In the genomic region with DNA sequence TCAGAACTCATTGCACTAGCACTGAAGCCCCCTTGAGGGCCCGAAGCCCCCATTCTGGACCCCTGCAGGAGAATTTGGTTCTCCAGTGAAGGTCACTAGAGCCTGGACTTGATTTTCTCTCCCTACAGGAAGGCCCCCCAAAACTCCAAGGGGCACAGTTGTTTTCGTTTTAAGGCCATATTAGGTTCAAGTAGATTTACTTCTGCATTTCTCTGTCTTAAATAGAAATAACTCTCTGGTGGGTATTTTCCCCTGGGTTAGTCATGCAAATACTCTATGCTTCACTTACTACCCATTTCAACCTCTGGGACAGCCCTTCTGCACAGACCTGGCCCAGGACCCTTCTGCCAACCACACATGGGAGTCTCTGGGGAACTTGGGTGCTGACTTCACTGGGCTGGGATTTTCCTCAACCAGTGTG, we compare ENCODE assay signal across 8 cellular contexts. TPM values are rescaled to one million over a fixed set of nuclear protein-coding genes. Genes with fewer than 3 reads are reported as not detected.
A peak's percentile ranks its signal among the peaks of the same experiment; 100 is the strongest.
DNase-seq lines count a peak whose midpoint lies in the region; ATAC-seq and TF ChIP-seq lines count a peak whose summit lies in the region.

No MANE protein-coding gene starts in this region.

- DNase-seq in T-cell (peak in 1 of 34 experiments; percentile 20), mesendoderm (no peak), NCI-H187 (lab: John Stamatoyannopoulos, UW) (no peak), NCI-H446 treated with DMSO at 0.1 percent for 48 hours (lab: John Stamatoyannopoulos, UW) (no peak), glutamatergic neuron (no peak)

- H3K4me3 ChIP-seq in BLaER1 (peak overlapping the region; percentile 69), mesendoderm (ENCODE audit: low read length) (no peak overlapping the region)

- H4K8ac ChIP-seq in mesendoderm (ENCODE audit: low read depth, low read length) = no peak overlapping the region

- H3K36me3 ChIP-seq in BLaER1 (no peaks in the 10 kb centered on the region), mesendoderm (ENCODE audit: control insufficient read depth, insufficient read depth, low read length) (no peaks in the 10 kb centered on the region)

- no peaks in the 10 kb centered on the region for H3K79me2 ChIP-seq in mesendoderm (ENCODE audit: control insufficient read depth, insufficient read depth, low read length)

- H3K27ac ChIP-seq in BLaER1 (peak overlapping the region; percentile 75), mesendoderm (ENCODE audit: low read depth, low read length) (no peak overlapping the region)

- peak overlapping the region; percentile 73 for H3K9ac ChIP-seq in BLaER1
- no peak overlapping the region for H3K9ac ChIP-seq in mesendoderm (ENCODE audit: low read length)

- H3K27ac Mint-ChIP-seq in T-cell = peak overlapping the region; percentile 91 to 99
- H3K27ac Mint-ChIP-seq in glutamatergic neuron (ENCODE audit: unreplicated experiment) = no peak overlapping the region

- H4K20me1 ChIP-seq in BLaER1 = no peaks in the 10 kb centered on the region

- H3K4me1 Mint-ChIP-seq in T-cell (peaks cover 16 to 30% (median 21%) of the 10 kb centered on the region in 3 donors), glutamatergic neuron (ENCODE audit: low read depth, unreplicated experiment) (peaks cover 5% of the 10 kb centered on the region)

- no peaks in the 10 kb centered on the region for H3K79me1 ChIP-seq in mesendoderm (ENCODE audit: low read length)

- no CpG with 5 or more reads among the region's 2 CpGs for WGBS in mesendoderm (ENCODE audit: extremely low coverage, insufficient coverage, low lambda C conversion rate)

- no peak overlapping the region for H3K18ac ChIP-seq in mesendoderm (ENCODE audit: low read length)

- no peak overlapping the region for H4K5ac ChIP-seq in mesendoderm (ENCODE audit: low read length)

- H2BK5ac ChIP-seq in mesendoderm (ENCODE audit: low read length) = no peak overlapping the region

- no peak for TF ChIP-seq CTCF in glutamatergic neuron (IDR thresholded peaks at IDR 0.05; ENCODE audit: partially characterized antibody, unreplicated experiment)

- H2BK120ac ChIP-seq in mesendoderm (ENCODE audit: low read depth, low read length) = no peak overlapping the region

- POLR2A ChIA-PET in T-cell (lab: Charles Lee) = no interaction called here

- H3K27me3 ChIP-seq in BLaER1 (no peaks in the 10 kb centered on the region; the same call in 1 of the 2 replicates), mesendoderm (ENCODE audit: insufficient read depth, low read length, poor library complexity) (no peaks in the 10 kb centered on the region)

- H3K9me3 Mint-ChIP-seq in T-cell (no peaks in the 10 kb centered on the region), glutamatergic neuron (ENCODE audit: unreplicated experiment) (no peaks in the 10 kb centered on the region)

- H3K4me2 ChIP-seq in BLaER1 (peak overlapping the region; percentile 95), mesendoderm (ENCODE audit: low read length) (no peak overlapping the region)

- H2AK5ac ChIP-seq in mesendoderm (ENCODE audit: low read length) = no peak overlapping the region

- H3K56ac ChIP-seq in mesendoderm (ENCODE audit: low read length) = peak overlapping the region; percentile 30

- no peak overlapping the region for H3K23ac ChIP-seq in mesendoderm (ENCODE audit: low read length)

- peak overlapping the region; percentile 48 for H3K4ac ChIP-seq in mesendoderm (ENCODE audit: low read depth, low read length)

- CTCF ChIA-PET in T-cell (lab: Charles Lee) = no interaction called here

- H3K9me3 ChIP-seq in BLaER1 = no peaks in the 10 kb centered on the region

- ATAC-seq in GM19023 (IDR thresholded peaks at IDR 0.05; ENCODE audit: unreplicated experiment) (peak; percentile 33), HG03095 (IDR thresholded peaks at IDR 0.05; ENCODE audit: unreplicated experiment) (peak; percentile 50), T-cell (replicated peaks in 1 of 4) (no peak)

- H2BK15ac ChIP-seq in mesendoderm (replicated peaks; ENCODE audit: low read depth) = no peak overlapping the region

- H3K4me1 ChIP-seq in BLaER1 = peaks cover 71% of the 10 kb centered on the region
- H3K4me1 ChIP-seq in mesendoderm (ENCODE audit: control insufficient read depth, low read depth, low read length) = no peaks in the 10 kb centered on the region

- H3K4me3 Mint-ChIP-seq in T-cell = peak overlapping the region; percentile 94 to 95 (median 94)
- no peak overlapping the region for H3K4me3 Mint-ChIP-seq in glutamatergic neuron (ENCODE audit: unreplicated experiment)

- H3K27me3 Mint-ChIP-seq in T-cell = no peaks in the 10 kb centered on the region
- H3K27me3 Mint-ChIP-seq in glutamatergic neuron (ENCODE audit: unreplicated experiment) = no peaks in the 10 kb centered on the region

- H3K36me3 Mint-ChIP-seq in T-cell (peaks cover 2% of the 10 kb centered on the region), glutamatergic neuron (ENCODE audit: unreplicated experiment) (no peaks in the 10 kb centered on the region)

RNA-seq across cellular contexts. Expression of a gene that starts 41.6 kb away (rescaled TPM):
- total RNA-seq in T-cell = 10 to 100 TPM in 1 of 5 donors, 1 to 10 TPM in 4; 3.8 to 13.5 (median 6.2) TPM
- 59.6 TPM for polyA plus RNA-seq in mesendoderm (2013, experiment 1 of 2)
- 65.2 TPM for polyA plus RNA-seq in mesendoderm (2013, experiment 2 of 2)
- 10.2 TPM for total RNA-seq in glutamatergic neuron (ENCODE audit: unreplicated experiment)

RNA-seq across cellular contexts. Expression of a gene that starts 48.8 kb away (rescaled TPM):
- total RNA-seq in T-cell (10 to 100 TPM in 1 of 5 donors, 1 to 10 TPM in 4; 4.5 to 14.3 (median 7.3) TPM), glutamatergic neuron (ENCODE audit: unreplicated experiment) (8.7 TPM)
- polyA plus RNA-seq in mesendoderm (2013, experiment 1 of 2) = 30.9 TPM
- polyA plus RNA-seq in mesendoderm (2013, experiment 2 of 2) = 33.0 TPM

Comparison
In these comparisons a context has a peak if more than half of its experiments do, and no peak if none do; other contexts are left out.
1. ATAC-seq: peak in GM19023 (single experiment) and HG03095 (single experiment); none in T-cell (0 of 4).